22 cellular contexts compared by ENCODE assay signal in genomic region chr6:90497411-90497810, GRCh38.
DNase-seq lines count a peak whose midpoint lies in the region; ATAC-seq, FAIRE-seq and TF ChIP-seq lines count a peak whose summit lies in the region.
"Had no signal": no experiment of that assay in that cellular context is flagged by ENCODE, and none has a peak within 500 bp of the region (broad histone marks: within the 10 kb centered on the region; RNA-seq: fewer than 3 reads in every experiment).

No MANE protein-coding gene starts in this region.

- H3K4me1 Mint-ChIP-seq in naive thymus-derived CD8-positive, alpha-beta T cell: peaks cover 0 to 4% (median 0%) of the 10 kb centered on the region in 4 donors
- H3K4me1 Mint-ChIP-seq in osteocyte (ENCODE audit: unreplicated experiment): no peaks in the 10 kb centered on the region
- H3K4me1 Mint-ChIP-seq: CD8-positive, alpha-beta memory T cell had no signal

- POLR2A ChIA-PET in A549 (lab: Yijun Ruan, JAX) (no interaction called here), HEK293 (lab: Yijun Ruan, JAX) (interaction anchor here (1.0 kb wide), 1 partner anchor 90 kb away, joined by 3 read pairs; the partner anchor contains the start of gene MAP3K7)
- POLR2A ChIA-PET in naive thymus-derived CD8-positive, alpha-beta T cell (lab: Charles Lee): no interaction called here

- no peak for TF ChIP-seq EP300 in A549 (IDR thresholded peaks at IDR 0.05)

- H3K4me1 ChIP-seq in A549 (peaks cover 1% of the 10 kb centered on the region), HEK293 (ENCODE audit: control insufficient read depth, insufficient read depth, low read length) (no peaks in the 10 kb centered on the region)

- peak overlapping the region in 1 of 10 donors; percentile 64 for H3K27ac Mint-ChIP-seq in naive thymus-derived CD8-positive, alpha-beta T cell
- H3K27ac Mint-ChIP-seq in osteocyte (ENCODE audit: unreplicated experiment): no peak overlapping the region
- H3K27ac Mint-ChIP-seq: activated CD8-positive, alpha-beta T cell treated with anti-CD3 and anti-CD28 coated beads, Interleukin-2, amount 10 ng/mL, durations not matched to agents 7 days and 5 days; activated naive CD8-positive, alpha-beta T cell treated with anti-CD3 and anti-CD28 coated beads, Interleukin-2, amount 10 ng/mL, durations not matched to agents 7 days and 5 days; stimulated activated naive CD8-positive, alpha-beta T cell treated with anti-CD3 and anti-CD28 coated beads, Interleukin-15, Interleukin-2, amounts not matched to agents 100 ng/mL and 50 ng/mL, for 24 hours had no signal

- no peaks in the 10 kb centered on the region for H3K27me3 ChIP-seq in WERI-Rb-1 (ENCODE audit: insufficient read depth, low read depth, severe bottlenecking)
- H3K27me3 ChIP-seq: upper lobe of left lung had no signal

- CTCF ChIA-PET in A549 (lab: Yijun Ruan, JAX) (interaction anchor here (0.7 to 2.4 kb wide), 3 partner anchors 18 to 557 kb away, joined by 3 to 5 read pairs (median 3); no protein-coding TSS in a partner anchor), HEK293 (lab: Yijun Ruan, JAX) (interaction anchor here (0.6 to 1.6 kb wide), 14 partner anchors 10 to 1130 kb away, joined by 3 to 6 read pairs (median 3); no protein-coding TSS in a partner anchor)

- 0 out of 6 replicates have a peak, but pooled peaks have one; percentile 26 to 30 for ATAC-seq in A549
- no peak for ATAC-seq in naive thymus-derived CD8-positive, alpha-beta T cell
- ATAC-seq: activated CD8-positive, alpha-beta T cell treated with anti-CD3 and anti-CD28 coated beads, Interleukin-2, amount 10 ng/mL, durations not matched to agents 7 days and 5 days; esophagus mucosa had no signal

- H3K27me3 Mint-ChIP-seq in naive thymus-derived CD8-positive, alpha-beta T cell: peaks cover 5 to 13% (median 10%) of the 10 kb centered on the region in 5 donors
- peaks cover 6% of the 10 kb centered on the region for H3K27me3 Mint-ChIP-seq in osteocyte (ENCODE audit: unreplicated experiment)

- 81% methylated on average over 1 of the region's 1 CpG for WGBS in A549 (ENCODE audit: missing lambda C conversion rate)

- TF ChIP-seq CTCF in A549 (IDR thresholded peaks at IDR 0.05) (no peak), HEK293 (tag by site-specific recombination; IDR thresholded peaks at IDR 0.05) (0 out of 2 replicates have a peak, but pooled peaks have one; percentile 33), WERI-Rb-1 (IDR thresholded peaks at IDR 0.05; ENCODE audit: low read depth, low read length) (peak; percentile 25; the same call in 1 of the 2 replicates), osteocyte (IDR thresholded peaks at IDR 0.05) (no peak)

- no peak overlapping the region for H3K4me3 Mint-ChIP-seq in naive thymus-derived CD8-positive, alpha-beta T cell
- H3K4me3 Mint-ChIP-seq in osteocyte (ENCODE audit: unreplicated experiment): no peak overlapping the region
- H3K4me3 Mint-ChIP-seq: activated CD8-positive, alpha-beta T cell treated with anti-CD3 and anti-CD28 coated beads, Interleukin-2, amount 10 ng/mL, durations not matched to agents 7 days and 5 days; activated naive CD8-positive, alpha-beta T cell treated with anti-CD3 and anti-CD28 coated beads, Interleukin-2, amount 10 ng/mL, durations not matched to agents 7 days and 5 days; CD8-positive, alpha-beta memory T cell; stimulated activated naive CD8-positive, alpha-beta T cell treated with anti-CD3 and anti-CD28 coated beads, Interleukin-15, Interleukin-2, amounts not matched to agents 100 ng/mL and 50 ng/mL, for 24 hours had no signal

- DNase-seq in A549 (ENCODE audit: low read depth in 1 of 2, low spot score in 1 of 2) (no peak), WERI-Rb-1 (no peak), left kidney (ENCODE audit: low read depth, low spot score) (peak; percentile 16), mesenteric fat pad (ENCODE audit: low spot score) (no peak), T-helper 9 cell (no peak), osteocyte (ENCODE audit: extremely low spot score, unreplicated experiment) (no peak)
- DNase-seq in naive thymus-derived CD8-positive, alpha-beta T cell: no peak
- DNase-seq: activated CD8-positive, alpha-beta T cell treated with anti-CD3 and anti-CD28 coated beads, Interleukin-2, amount 10 ng/mL, durations not matched to agents 7 days and 5 days; activated naive CD8-positive, alpha-beta T cell treated with anti-CD3 and anti-CD28 coated beads, Interleukin-2, amount 10 ng/mL, durations not matched to agents 7 days and 5 days; CD8-positive, alpha-beta memory T cell; head of caudate nucleus; KBM-7; mesenchymal stem cell; NCI-H2029 treated with DMSO at 0.1 percent for 48 hours; NCI-H510A; stimulated activated CD4-positive, alpha-beta T cell treated with anti-CD3 and anti-CD28 coated beads, Interleukin-15, amount 100 ng/mL, for 24 hours; SW 1271; upper lobe of left lung had no signal

- H3K4me2 ChIP-seq in A549: no peak overlapping the region

- TF ChIP-seq POLR2A in A549 (IDR thresholded peaks at IDR 0.05; ENCODE audit: low read length): no peak

- no peak for TF ChIP-seq RAD21 in A549 (conservative IDR thresholded peaks at IDR 0.05 in 1 of 2, IDR thresholded peaks at IDR 0.05 in 1 of 2)

- H3K27ac ChIP-seq in A549 (no peak overlapping the region), HEK293 (ENCODE audit: extremely low read depth, low read depth, low read length) (no peak overlapping the region), WERI-Rb-1 (no peak overlapping the region)
- H3K27ac ChIP-seq: upper lobe of left lung had no signal

- no peaks in the 10 kb centered on the region for H3K9me3 Mint-ChIP-seq in naive thymus-derived CD8-positive, alpha-beta T cell
- no peaks in the 10 kb centered on the region for H3K9me3 Mint-ChIP-seq in osteocyte (ENCODE audit: unreplicated experiment)
- H3K9me3 Mint-ChIP-seq: activated naive CD8-positive, alpha-beta T cell treated with anti-CD3 and anti-CD28 coated beads, Interleukin-2, amount 10 ng/mL, durations not matched to agents 7 days and 5 days; CD8-positive, alpha-beta memory T cell; stimulated activated naive CD8-positive, alpha-beta T cell treated with anti-CD3 and anti-CD28 coated beads, Interleukin-15, Interleukin-2, amounts not matched to agents 100 ng/mL and 50 ng/mL, for 24 hours had no signal

- no peak for FAIRE-seq in A549 (lab: Jason Lieb, UNC)
- FAIRE-seq: islet of Langerhans had no signal

- no peaks in the 10 kb centered on the region for H3K36me3 ChIP-seq in HEK293 (ENCODE audit: control insufficient read depth in 2 of 2, insufficient read depth in 1 of 2, low read length in 2 of 2)
- H3K36me3 ChIP-seq in WERI-Rb-1: no peaks in the 10 kb centered on the region
- H3K36me3 ChIP-seq: upper lobe of left lung had no signal

- H3K9me3 ChIP-seq in A549 (no peaks in the 10 kb centered on the region), HEK293 (ENCODE audit: control insufficient read depth, insufficient read depth, low read depth, low read length) (no peaks in the 10 kb centered on the region), WERI-Rb-1 (ENCODE audit: severe bottlenecking) (no peaks in the 10 kb centered on the region)
- H3K9me3 ChIP-seq: upper lobe of left lung had no signal

- H3K4me3 ChIP-seq in A549 (no peak overlapping the region), HEK293 (ENCODE audit: low read depth, low read length) (no peak overlapping the region), WERI-Rb-1 (ENCODE audit: low read depth, low read length) (no peak overlapping the region)
- H3K4me3 ChIP-seq: upper lobe of left lung had no signal

- no peaks in the 10 kb centered on the region for H3K36me3 Mint-ChIP-seq in naive thymus-derived CD8-positive, alpha-beta T cell
- no peaks in the 10 kb centered on the region for H3K36me3 Mint-ChIP-seq in osteocyte (ENCODE audit: unreplicated experiment)

TF ChIP-seq in A549, 52 proteins besides CTCF, POLR2A, EP300 and RAD21 (continues in another document):
- no peak for TF ChIP-seq ELK1 (IDR thresholded peaks at IDR 0.05; ENCODE audit: low read depth, low read length)
- TF ChIP-seq, protein P1, sequence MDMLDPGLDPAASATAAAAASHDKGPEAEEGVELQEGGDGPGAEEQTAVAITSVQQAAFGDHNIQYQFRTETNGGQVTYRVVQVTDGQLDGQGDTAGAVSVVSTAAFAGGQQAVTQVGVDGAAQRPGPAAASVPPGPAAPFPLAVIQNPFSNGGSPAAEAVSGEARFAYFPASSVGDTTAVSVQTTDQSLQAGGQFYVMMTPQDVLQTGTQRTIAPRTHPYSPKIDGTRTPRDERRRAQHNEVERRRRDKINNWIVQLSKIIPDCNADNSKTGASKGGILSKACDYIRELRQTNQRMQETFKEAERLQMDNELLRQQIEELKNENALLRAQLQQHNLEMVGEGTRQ (IDR thresholded peaks at IDR 0.05): no peak
- no peak for TF ChIP-seq FOSL2 (IDR thresholded peaks at IDR 0.05)
- no peak for TF ChIP-seq FOSL2 (CRISPR knock-in tag; IDR thresholded peaks at IDR 0.05)
- TF ChIP-seq CBX8 (IDR thresholded peaks at IDR 0.05): no peak

TF ChIP-seq in HEK293, 187 proteins besides CTCF, POLR2A, EP300 and RAD21:
- TF ChIP-seq, protein P2, sequence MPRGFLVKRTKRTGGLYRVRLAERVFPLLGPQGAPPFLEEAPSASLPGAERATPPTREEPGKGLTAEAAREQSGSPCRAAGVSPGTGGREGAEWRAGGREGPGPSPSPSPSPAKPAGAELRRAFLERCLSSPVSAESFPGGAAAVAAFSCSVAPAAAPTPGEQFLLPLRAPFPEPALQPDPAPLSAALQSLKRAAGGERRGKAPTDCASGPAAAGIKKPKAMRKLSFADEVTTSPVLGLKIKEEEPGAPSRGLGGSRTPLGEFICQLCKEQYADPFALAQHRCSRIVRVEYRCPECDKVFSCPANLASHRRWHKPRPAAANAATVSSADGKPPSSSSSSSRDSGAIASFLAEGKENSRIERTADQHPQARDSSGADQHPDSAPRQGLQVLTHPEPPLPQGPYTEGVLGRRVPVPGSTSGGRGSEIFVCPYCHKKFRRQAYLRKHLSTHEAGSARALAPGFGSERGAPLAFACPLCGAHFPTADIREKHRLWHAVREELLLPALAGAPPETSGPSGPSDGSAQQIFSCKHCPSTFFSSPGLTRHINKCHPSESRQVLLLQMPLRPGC (tag by site-specific recombination; IDR thresholded peaks at IDR 0.05): no peak
- TF ChIP-seq ZNF654 (tag by site-specific recombination; IDR thresholded peaks at IDR 0.05; ENCODE audit: low read depth) (peak; percentile 50), ZNF133 (tag by site-specific recombination; IDR thresholded peaks at IDR 0.05) (no peak)

Comparison
In these comparisons a context has a peak if more than half of its experiments do, and no peak if none do; other contexts are left out.
1. ATAC-seq: peak in A549 (2 of 2); none in naive thymus-derived CD8-positive, alpha-beta T cell (0 of 2).
2. CTCF ChIP-seq: peak in HEK293 (single experiment) and WERI-Rb-1 (single experiment); none in A549 (single experiment) and osteocyte (single experiment).
3. Of the 5 proteins assayed by ChIP-seq in both HEK293 and A549: peak only in HEK293: CTCF; only in A549: none; in both: none; in neither: 4.